Comparison of ENCODE assay signal across 25 cellular contexts in genomic region chr4:7734651-7735260, GRCh38.
"Had no signal": no experiment of that assay in that cellular context is flagged by ENCODE, and none has a peak within 500 bp of the region (broad histone marks: within the 10 kb centered on the region; RNA-seq: fewer than 3 reads in every experiment).

No MANE protein-coding gene starts in this region.

- H3K4me1 ChIP-seq: breast epithelium, esophagus squamous epithelium had no signal

- H3K27me3 Mint-ChIP-seq: activated CD4-positive, alpha-beta T cell treated with anti-CD3 and anti-CD28 coated beads for 36 hours; activated CD8-positive, alpha-beta memory T cell treated with anti-CD3 and anti-CD28 coated beads, Interleukin-2, amount 10 ng/mL, durations not matched to agents 7 days and 5 days; activated naive CD4-positive, alpha-beta T cell treated with anti-CD3 and anti-CD28 coated beads, Interleukin-2, amount 50 U/mL, for 24 hours; stimulated activated naive CD8-positive, alpha-beta T cell treated with anti-CD3 and anti-CD28 coated beads, Interleukin-15, Interleukin-2, amounts not matched to agents 100 ng/mL and 50 ng/mL, for 24 hours; type B pancreatic cell had no signal

- H3K36me3 ChIP-seq: breast epithelium, esophagus squamous epithelium, neutrophil, thoracic aorta had no signal

- FAIRE-seq: colon, endometrium, islet of Langerhans had no signal

- H3K36me3 Mint-ChIP-seq: activated CD8-positive, alpha-beta memory T cell treated with anti-CD3 and anti-CD28 coated beads, Interleukin-2, amount 10 ng/mL, durations not matched to agents 7 days and 5 days; activated naive CD4-positive, alpha-beta T cell treated with anti-CD3 and anti-CD28 coated beads, Interleukin-2, amount 50 U/mL, for 24 hours; stimulated activated effector memory CD8-positive, alpha-beta T cell treated with anti-CD3 and anti-CD28 coated beads, Interleukin-12 subunit alpha, Interleukin-12 subunit beta, amount 100 ng/mL, for 72 hours; type B pancreatic cell had no signal

- H3K9me3 Mint-ChIP-seq: activated naive CD4-positive, alpha-beta T cell treated with anti-CD3 and anti-CD28 coated beads, Interleukin-2, amount 50 U/mL, for 24 hours; activated T-helper 2 cell treated with anti-CD3 and anti-CD28 coated beads, Interferon-gamma antibody, Interleukin-2, Interleukin-4, amounts not matched to agents 10 μg/mL and 5 μg/mL and 100 μg/mL, durations not matched to agents 14 hours and 24 hours and 36 hours; nephron; stimulated activated effector memory CD8-positive, alpha-beta T cell treated with anti-CD3 and anti-CD28 coated beads, Interleukin-12 subunit alpha, Interleukin-12 subunit beta, amount 100 ng/mL, for 72 hours; stimulated activated naive CD8-positive, alpha-beta T cell treated with anti-CD3 and anti-CD28 coated beads, Interleukin-15, Interleukin-2, amounts not matched to agents 100 ng/mL and 50 ng/mL, for 24 hours; type B pancreatic cell had no signal

- H3K4me3 Mint-ChIP-seq: activated CD4-positive, alpha-beta T cell treated with anti-CD3 and anti-CD28 coated beads for 36 hours; activated CD8-positive, alpha-beta memory T cell treated with anti-CD3 and anti-CD28 coated beads, Interleukin-2, amount 10 ng/mL, durations not matched to agents 7 days and 5 days; activated CD8-positive, alpha-beta T cell treated with anti-CD3 and anti-CD28 coated beads, Interleukin-2, amount 10 ng/mL, durations not matched to agents 7 days and 5 days; activated naive CD4-positive, alpha-beta T cell treated with anti-CD3 and anti-CD28 coated beads, Interleukin-2, amount 50 U/mL, for 24 hours; nephron; stimulated activated effector memory CD8-positive, alpha-beta T cell treated with anti-CD3 and anti-CD28 coated beads, Interleukin-12 subunit alpha, Interleukin-12 subunit beta, amount 100 ng/mL, for 72 hours; stimulated activated naive CD8-positive, alpha-beta T cell treated with anti-CD3 and anti-CD28 coated beads, Interleukin-15, Interleukin-2, amounts not matched to agents 100 ng/mL and 50 ng/mL, for 24 hours; type B pancreatic cell had no signal

- H3K27ac Mint-ChIP-seq: activated CD4-positive, alpha-beta T cell treated with anti-CD3 and anti-CD28 coated beads for 36 hours; activated CD8-positive, alpha-beta memory T cell treated with anti-CD3 and anti-CD28 coated beads, Interleukin-2, amount 10 ng/mL, durations not matched to agents 7 days and 5 days; activated CD8-positive, alpha-beta T cell treated with anti-CD3 and anti-CD28 coated beads, Interleukin-2, amount 10 ng/mL, durations not matched to agents 7 days and 5 days; activated naive CD4-positive, alpha-beta T cell treated with anti-CD3 and anti-CD28 coated beads, Interleukin-2, amount 50 U/mL, for 24 hours; activated T-helper 2 cell treated with anti-CD3 and anti-CD28 coated beads, Interferon-gamma antibody, Interleukin-2, Interleukin-4, amounts not matched to agents 10 μg/mL and 5 μg/mL and 100 μg/mL, durations not matched to agents 14 hours and 24 hours and 36 hours; nephron; stimulated activated effector memory CD8-positive, alpha-beta T cell treated with anti-CD3 and anti-CD28 coated beads, Interleukin-12 subunit alpha, Interleukin-12 subunit beta, amount 100 ng/mL, for 72 hours; stimulated activated naive CD8-positive, alpha-beta T cell treated with anti-CD3 and anti-CD28 coated beads, Interleukin-15, Interleukin-2, amounts not matched to agents 100 ng/mL and 50 ng/mL, for 24 hours; type B pancreatic cell had no signal

- H3K4me1 Mint-ChIP-seq: activated CD4-positive, alpha-beta T cell treated with anti-CD3 and anti-CD28 coated beads for 36 hours; activated CD8-positive, alpha-beta memory T cell treated with anti-CD3 and anti-CD28 coated beads, Interleukin-2, amount 10 ng/mL, durations not matched to agents 7 days and 5 days; activated naive CD4-positive, alpha-beta T cell treated with anti-CD3 and anti-CD28 coated beads, Interleukin-2, amount 50 U/mL, for 24 hours; stimulated activated effector memory CD8-positive, alpha-beta T cell treated with anti-CD3 and anti-CD28 coated beads, Interleukin-12 subunit alpha, Interleukin-12 subunit beta, amount 100 ng/mL, for 72 hours had no signal

- H3K4me3 ChIP-seq: breast epithelium, esophagus squamous epithelium, skin epidermis, thoracic aorta had no signal

- ATAC-seq: activated CD4-positive, alpha-beta T cell treated with anti-CD3 and anti-CD28 coated beads for 36 hours; activated CD8-positive, alpha-beta memory T cell treated with anti-CD3 and anti-CD28 coated beads, Interleukin-2, amount 10 ng/mL, durations not matched to agents 7 days and 5 days; sciatic nerve; stimulated activated effector memory CD8-positive, alpha-beta T cell treated with anti-CD3 and anti-CD28 coated beads, Interleukin-12 subunit alpha, Interleukin-12 subunit beta, amount 100 ng/mL, for 72 hours had no signal

- H3K9me3 ChIP-seq: esophagus squamous epithelium, neutrophil, thoracic aorta had no signal

- H3K27ac ChIP-seq: breast epithelium, epithelial cell of prostate, esophagus squamous epithelium, neutrophil, skin epidermis, thoracic aorta had no signal

- H3K27me3 ChIP-seq: breast epithelium, neutrophil had no signal

- DNase-seq: activated CD4-positive, alpha-beta T cell treated with anti-CD3 and anti-CD28 coated beads for 36 hours; activated CD4-positive, CD25-positive, alpha-beta regulatory T cell; activated CD8-positive, alpha-beta memory T cell treated with anti-CD3 and anti-CD28 coated beads, Interleukin-2, amount 10 ng/mL, durations not matched to agents 7 days and 5 days; activated CD8-positive, alpha-beta T cell treated with anti-CD3 and anti-CD28 coated beads, Interleukin-2, amount 10 ng/mL, durations not matched to agents 7 days and 5 days; activated T-cell treated with anti-CD3 and anti-CD28 coated beads, Interleukin-2, amount 50 U/mL, for 48 hours; dermis blood vessel endothelial cell; effector CD4-positive, alpha-beta T cell; esophagus squamous epithelium; foreskin melanocyte; stimulated activated CD4-positive, alpha-beta T cell treated with anti-CD3 and anti-CD28 coated beads, Interleukin-4, amount 100 ng/mL, for 24 hours had no signal
